Comparison of ENCODE assay signal across 25 cellular contexts in genomic region chr1:209617047-209617673, GRCh38. TPM values are rescaled to one million over a fixed set of nuclear protein-coding genes. Genes with fewer than 3 reads are reported as not detected.
DNase-seq lines count a peak whose midpoint lies in the region; ATAC-seq and TF ChIP-seq lines count a peak whose summit lies in the region.
"Had no signal": no experiment of that assay in that cellular context is flagged by ENCODE, and none has a peak within 500 bp of the region (broad histone marks: within the 10 kb centered on the region; RNA-seq: fewer than 3 reads in every experiment).

No MANE protein-coding gene starts in this region.

- H3K36me3 ChIP-seq in breast epithelium, result no peaks in the 10 kb centered on the region
- H3K36me3 ChIP-seq in left ventricle myocardium inferior, result no peaks in the 10 kb centered on the region
- peaks cover 0 to 4% of the 10 kb centered on the region in 2 donors for H3K36me3 ChIP-seq in psoas muscle (ENCODE audit: insufficient read depth in 1 of 2, low read depth in 1 of 2)
- H3K36me3 ChIP-seq: MG63 had no signal

- H3K27me3 Mint-ChIP-seq in MCF 10A (ENCODE audit: insufficient read depth, unreplicated experiment), result no peaks in the 10 kb centered on the region

- TF ChIP-seq POLR2A in breast epithelium (IDR thresholded peaks at IDR 0.05), result no peak

- H3K4me3 Mint-ChIP-seq in MCF 10A (ENCODE audit: unreplicated experiment), result no peak overlapping the region
- H3K4me3 Mint-ChIP-seq: CD14-positive monocyte, HFFc6, IgD-negative memory B cell had no signal

- WGBS in psoas muscle, 3 donors, result 39 to 62% (median 47%) methylated on average over 10 of the region's 10 CpGs

- TF ChIP-seq CTCF in MCF 10A (IDR thresholded peaks at IDR 0.05; ENCODE audit: unreplicated experiment) (no peak), breast epithelium (IDR thresholded peaks at IDR 0.05) (no peak), left ventricle myocardium inferior (IDR thresholded peaks at IDR 0.05; ENCODE audit: borderline replicate concordance) (no peak), psoas muscle (IDR thresholded peaks at IDR 0.05) (peak; percentile 15)

- H3K36me3 Mint-ChIP-seq in MCF 10A (ENCODE audit: insufficient read depth, unreplicated experiment), result peaks cover 100% of the 10 kb centered on the region
- H3K36me3 Mint-ChIP-seq: CD14-positive monocyte, IgD-negative memory B cell had no signal

- CTCF ChIA-PET in MCF 10A (lab: Yijun Ruan, JAX), result interaction anchor here (1.0 to 6.6 kb wide), 11 partner anchors 12 to 206 kb away, joined by 3 to 71 read pairs (median 5); no protein-coding TSS in a partner anchor

- BruUV-seq in MCF 10A (replicated peaks; lab: Mats Ljungman, UMichigan), result no TSS peak

- H3K4me1 Mint-ChIP-seq in MCF 10A (ENCODE audit: insufficient read depth, unreplicated experiment), result peaks cover 38% of the 10 kb centered on the region
- H3K4me1 Mint-ChIP-seq: IgD-negative memory B cell had no signal

- H3K4me1 ChIP-seq in breast epithelium (no peaks in the 10 kb centered on the region), left ventricle myocardium inferior (peaks cover 59% of the 10 kb centered on the region), psoas muscle (peaks cover 57% of the 10 kb centered on the region)

- H3K9me3 Mint-ChIP-seq in MCF 10A (ENCODE audit: unreplicated experiment), result no peaks in the 10 kb centered on the region
- H3K9me3 Mint-ChIP-seq: HFFc6, IgD-negative memory B cell had no signal

- H3K27ac Mint-ChIP-seq in MCF 10A (ENCODE audit: low read depth, unreplicated experiment), result peak overlapping the region; percentile 36
- H3K27ac Mint-ChIP-seq: CD14-positive monocyte, HFFc6 had no signal

- no peak for DNase-seq in MCF 10A (ENCODE audit: unreplicated experiment)
- no peak for DNase-seq in breast epithelium (ENCODE audit: low spot score in 2 of 2)
- DNase-seq in left ventricle myocardium inferior, result no peak
- peak in 1 of 2 donors; percentile 64 for DNase-seq in psoas muscle
- DNase-seq in central memory CD4-positive, alpha-beta T cell, result no peak
- DNase-seq in NCI-H69 (lab: John Stamatoyannopoulos, UW), result no peak
- no peak for DNase-seq in putamen (ENCODE audit: low spot score)
- DNase-seq in NCI-H1417 treated with DMSO at 0.1 percent for 48 hours (lab: John Stamatoyannopoulos, UW), result no peak
- DNase-seq: DMS 273 treated with DMSO at 0.1 percent for 48 hours, DND-41, H7, HFFc6, Karpas-422, MG63, NCI-H1092 treated with DMSO at 0.1 percent for 48 hours, NCI-H1694, NCI-H748 treated with DMSO at 0.1 percent for 48 hours, OCI-M1, SHP77 treated with DMSO at 0.1 percent for 48 hours, SK-N-SH had no signal

- intact Hi-C loops in MCF 10A (cut with micrococcal nuclease) (no loop called here), breast epithelium (cut with DNase I; ENCODE audit: low total_unique reads) (no loop called here), left ventricle myocardium inferior (cut with micrococcal nuclease) (no loop called here), psoas muscle (cut with DNase I) (no loop called here)

- no peak overlapping the region for H3K27ac ChIP-seq in breast epithelium
- peak overlapping the region; percentile 72 for H3K27ac ChIP-seq in left ventricle myocardium inferior (replicated peaks)
- H3K27ac ChIP-seq in psoas muscle, result peak overlapping the region; percentile 82
- H3K27ac ChIP-seq: 22Rv1 had no signal

- no peak overlapping the region for H3K4me3 ChIP-seq in breast epithelium
- H3K4me3 ChIP-seq in left ventricle myocardium inferior, result no peak overlapping the region
- no peak overlapping the region for H3K4me3 ChIP-seq in psoas muscle
- H3K4me3 ChIP-seq: MG63 had no signal

- ATAC-seq in psoas muscle, result peak; percentile 67 to 75 (median 72)

- H3K27me3 ChIP-seq in breast epithelium, result no peaks in the 10 kb centered on the region
- H3K27me3 ChIP-seq in left ventricle myocardium inferior (ENCODE audit: low read depth), result no peaks in the 10 kb centered on the region
- no peaks in the 10 kb centered on the region for H3K27me3 ChIP-seq in psoas muscle (ENCODE audit: insufficient read depth in 3 of 3, low read length in 2 of 3)
- H3K27me3 ChIP-seq: MG63 had no signal

- POLR2A ChIA-PET in MCF 10A (lab: Yijun Ruan, JAX), result interaction anchor here (0.6 to 6.7 kb wide), 10 partner anchors 9 to 1277 kb away, joined by 3 to 52 read pairs (median 4); partner anchors contain the start of genes CAMK1G and LAMB3

- H3K9me3 ChIP-seq in breast epithelium, result no peaks in the 10 kb centered on the region
- H3K9me3 ChIP-seq in left ventricle myocardium inferior (replicated peaks), result no peaks in the 10 kb centered on the region
- no peaks in the 10 kb centered on the region for H3K9me3 ChIP-seq in psoas muscle
- H3K9me3 ChIP-seq: MG63, SK-N-SH had no signal

RNA-seq across cellular contexts. Expression of gene CAMK1G, which starts 33.6 kb away (rescaled TPM):
- total RNA-seq in MCF 10A (2022) (not detected in 2 replicates), breast epithelium (1 to 10 TPM in 1 of 3 donors, under 1 TPM in 1, not detected in 1; 0.16 to 1.8 TPM), left ventricle myocardium inferior (not detected), psoas muscle (under 1 TPM in 2 of 4 donors, not detected in 2; 0.42 to 0.50 TPM)
- 1 to 10 TPM in 1 of 3 donors, under 1 TPM in 1, not detected in 1; 0.04 to 1.4 TPM for polyA plus RNA-seq in psoas muscle
- total RNA-seq: NCI-H460 had no signal
- polyA plus RNA-seq: CD14-positive monocyte, IgD-negative memory B cell had no signal

RNA-seq across cellular contexts. Expression of gene LAMB3, which starts 35.1 kb away (rescaled TPM):
- total RNA-seq in MCF 10A (2022) (999 and 1,572 TPM in 2 replicates), breast epithelium (10 to 100 TPM; 23.9 to 48.0 (median 35.6) TPM), left ventricle myocardium inferior (6.5 TPM), psoas muscle (1 to 10 TPM in 3 of 4 donors, under 1 TPM in 1; 0.88 to 2.7 (median 1.8) TPM)
- 1 to 10 TPM in 2 of 3 donors, under 1 TPM in 1; 0.98 to 2.6 (median 2.0) TPM for polyA plus RNA-seq in psoas muscle
- total RNA-seq: G401 had no signal
- polyA plus RNA-seq: IgD-negative memory B cell had no signal

RNA-seq across cellular contexts. Expression of gene G0S2, which starts 58.1 kb away (rescaled TPM):
- total RNA-seq in MCF 10A (2022), result not detected in 2 replicates
- total RNA-seq in breast epithelium, result 1,000 to 10,000 TPM in 1 of 3 donors, 100 to 1,000 TPM in 2; 198 to 1,307 (median 636) TPM
- 307 TPM for total RNA-seq in left ventricle myocardium inferior
- total RNA-seq in psoas muscle, result 100 to 1,000 TPM in 2 of 4 donors, 10 to 100 TPM in 2; 50.0 to 468 (median 92.8) TPM
- 100 to 1,000 TPM in 1 of 3 donors, 10 to 100 TPM in 2; 49.9 to 561 (median 89.0) TPM for polyA plus RNA-seq in psoas muscle
- total RNA-seq: G401 had no signal

Comparison
In these comparisons a context has a peak if more than half of its experiments do, and no peak if none do; other contexts are left out.
1. RNA of gene LAMB3, which starts 35.1 kb away (total RNA-seq): 999 to 1,572 TPM in MCF 10A; 23.9 to 48.0 TPM in breast epithelium, 6.5 TPM in left ventricle myocardium inferior (single experiment) and 0.88 to 2.7 TPM in psoas muscle; every median in the first group is over 10 times any median in the second.
2. RNA of gene G0S2, which starts 58.1 kb away (total RNA-seq): 198 to 1,307 TPM in breast epithelium, 307 TPM in left ventricle myocardium inferior (single experiment) and 50.0 to 468 TPM in psoas muscle; not detected in MCF 10A; every median in the first group is over 10 times any median in the second.
3. H3K27ac ChIP-seq: peak in left ventricle myocardium inferior (single experiment) and psoas muscle (single experiment); none in breast epithelium (0 of 2).